1 cellular context compared by ENCODE assay signal in the genomic region with DNA sequence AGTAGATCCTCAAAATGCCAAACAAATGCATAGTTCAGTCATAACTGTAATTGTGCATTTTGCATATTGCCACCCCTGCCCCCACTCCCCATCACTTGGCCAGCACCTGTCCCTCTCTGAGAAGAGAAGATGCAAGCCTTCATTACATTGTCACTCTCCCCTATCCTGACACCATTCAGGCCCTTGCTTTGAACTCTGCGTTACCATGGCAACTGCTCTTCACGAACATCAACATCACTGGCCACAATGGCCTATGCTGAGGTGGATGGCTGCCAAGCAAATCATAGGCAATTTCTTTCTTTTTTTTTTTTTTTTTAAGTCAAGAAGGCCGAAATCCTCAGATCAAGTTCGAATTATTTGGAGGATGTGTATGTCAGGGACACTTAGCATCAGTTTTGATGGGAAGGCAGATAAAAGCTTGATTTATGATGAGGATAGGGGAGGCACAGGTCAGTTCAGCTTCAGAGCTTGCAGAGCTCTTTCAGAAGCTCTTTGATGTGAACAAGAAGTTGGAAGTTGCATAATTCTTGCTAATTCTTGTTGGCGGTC.
TF ChIP-seq lines count a peak whose summit lies in the region.

No MANE protein-coding gene starts in this region.

TF ChIP-seq in GM23338, 12 proteins besides CTCF, POLR2A, EP300 and RAD21 (continued from another document):
- TF ChIP-seq ZNF462 (CRISPR knock-in tag; IDR thresholded peaks at IDR 0.05) (no peak), ZNF331 (CRISPR knock-in tag; IDR thresholded peaks at IDR 0.05; ENCODE audit: low read depth) (no peak), NANOG (IDR thresholded peaks at IDR 0.05; ENCODE audit: borderline replicate concordance) (no peak), POLR2AphosphoS5 (IDR thresholded peaks at IDR 0.05; ENCODE audit: low read depth) (no peak), ZNF114 (CRISPR knock-in tag; IDR thresholded peaks at IDR 0.05) (no peak), CREB1 (CRISPR knock-in tag; IDR thresholded peaks at IDR 0.05; ENCODE audit: low read depth) (no peak), JUNB (IDR thresholded peaks at IDR 0.05; ENCODE audit: unreplicated experiment) (no peak), STAT1 (IDR thresholded peaks at IDR 0.05; ENCODE audit: unreplicated experiment) (no peak)
- TF ChIP-seq, protein P1, sequence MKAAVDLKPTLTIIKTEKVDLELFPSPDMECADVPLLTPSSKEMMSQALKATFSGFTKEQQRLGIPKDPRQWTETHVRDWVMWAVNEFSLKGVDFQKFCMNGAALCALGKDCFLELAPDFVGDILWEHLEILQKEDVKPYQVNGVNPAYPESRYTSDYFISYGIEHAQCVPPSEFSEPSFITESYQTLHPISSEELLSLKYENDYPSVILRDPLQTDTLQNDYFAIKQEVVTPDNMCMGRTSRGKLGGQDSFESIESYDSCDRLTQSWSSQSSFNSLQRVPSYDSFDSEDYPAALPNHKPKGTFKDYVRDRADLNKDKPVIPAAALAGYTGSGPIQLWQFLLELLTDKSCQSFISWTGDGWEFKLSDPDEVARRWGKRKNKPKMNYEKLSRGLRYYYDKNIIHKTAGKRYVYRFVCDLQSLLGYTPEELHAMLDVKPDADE (IDR thresholded peaks at IDR 0.05) = no peak
